ENCODE assay signal across 1 cellular context in genomic region chr19:57282011-57282636, GRCh38.
TF ChIP-seq lines count a peak whose summit lies in the region.

No MANE protein-coding gene starts in this region.

TF ChIP-seq in GM23338, 12 proteins besides CTCF, POLR2A, EP300 and RAD21 (continued from another document):
- TF ChIP-seq, protein P1, sequence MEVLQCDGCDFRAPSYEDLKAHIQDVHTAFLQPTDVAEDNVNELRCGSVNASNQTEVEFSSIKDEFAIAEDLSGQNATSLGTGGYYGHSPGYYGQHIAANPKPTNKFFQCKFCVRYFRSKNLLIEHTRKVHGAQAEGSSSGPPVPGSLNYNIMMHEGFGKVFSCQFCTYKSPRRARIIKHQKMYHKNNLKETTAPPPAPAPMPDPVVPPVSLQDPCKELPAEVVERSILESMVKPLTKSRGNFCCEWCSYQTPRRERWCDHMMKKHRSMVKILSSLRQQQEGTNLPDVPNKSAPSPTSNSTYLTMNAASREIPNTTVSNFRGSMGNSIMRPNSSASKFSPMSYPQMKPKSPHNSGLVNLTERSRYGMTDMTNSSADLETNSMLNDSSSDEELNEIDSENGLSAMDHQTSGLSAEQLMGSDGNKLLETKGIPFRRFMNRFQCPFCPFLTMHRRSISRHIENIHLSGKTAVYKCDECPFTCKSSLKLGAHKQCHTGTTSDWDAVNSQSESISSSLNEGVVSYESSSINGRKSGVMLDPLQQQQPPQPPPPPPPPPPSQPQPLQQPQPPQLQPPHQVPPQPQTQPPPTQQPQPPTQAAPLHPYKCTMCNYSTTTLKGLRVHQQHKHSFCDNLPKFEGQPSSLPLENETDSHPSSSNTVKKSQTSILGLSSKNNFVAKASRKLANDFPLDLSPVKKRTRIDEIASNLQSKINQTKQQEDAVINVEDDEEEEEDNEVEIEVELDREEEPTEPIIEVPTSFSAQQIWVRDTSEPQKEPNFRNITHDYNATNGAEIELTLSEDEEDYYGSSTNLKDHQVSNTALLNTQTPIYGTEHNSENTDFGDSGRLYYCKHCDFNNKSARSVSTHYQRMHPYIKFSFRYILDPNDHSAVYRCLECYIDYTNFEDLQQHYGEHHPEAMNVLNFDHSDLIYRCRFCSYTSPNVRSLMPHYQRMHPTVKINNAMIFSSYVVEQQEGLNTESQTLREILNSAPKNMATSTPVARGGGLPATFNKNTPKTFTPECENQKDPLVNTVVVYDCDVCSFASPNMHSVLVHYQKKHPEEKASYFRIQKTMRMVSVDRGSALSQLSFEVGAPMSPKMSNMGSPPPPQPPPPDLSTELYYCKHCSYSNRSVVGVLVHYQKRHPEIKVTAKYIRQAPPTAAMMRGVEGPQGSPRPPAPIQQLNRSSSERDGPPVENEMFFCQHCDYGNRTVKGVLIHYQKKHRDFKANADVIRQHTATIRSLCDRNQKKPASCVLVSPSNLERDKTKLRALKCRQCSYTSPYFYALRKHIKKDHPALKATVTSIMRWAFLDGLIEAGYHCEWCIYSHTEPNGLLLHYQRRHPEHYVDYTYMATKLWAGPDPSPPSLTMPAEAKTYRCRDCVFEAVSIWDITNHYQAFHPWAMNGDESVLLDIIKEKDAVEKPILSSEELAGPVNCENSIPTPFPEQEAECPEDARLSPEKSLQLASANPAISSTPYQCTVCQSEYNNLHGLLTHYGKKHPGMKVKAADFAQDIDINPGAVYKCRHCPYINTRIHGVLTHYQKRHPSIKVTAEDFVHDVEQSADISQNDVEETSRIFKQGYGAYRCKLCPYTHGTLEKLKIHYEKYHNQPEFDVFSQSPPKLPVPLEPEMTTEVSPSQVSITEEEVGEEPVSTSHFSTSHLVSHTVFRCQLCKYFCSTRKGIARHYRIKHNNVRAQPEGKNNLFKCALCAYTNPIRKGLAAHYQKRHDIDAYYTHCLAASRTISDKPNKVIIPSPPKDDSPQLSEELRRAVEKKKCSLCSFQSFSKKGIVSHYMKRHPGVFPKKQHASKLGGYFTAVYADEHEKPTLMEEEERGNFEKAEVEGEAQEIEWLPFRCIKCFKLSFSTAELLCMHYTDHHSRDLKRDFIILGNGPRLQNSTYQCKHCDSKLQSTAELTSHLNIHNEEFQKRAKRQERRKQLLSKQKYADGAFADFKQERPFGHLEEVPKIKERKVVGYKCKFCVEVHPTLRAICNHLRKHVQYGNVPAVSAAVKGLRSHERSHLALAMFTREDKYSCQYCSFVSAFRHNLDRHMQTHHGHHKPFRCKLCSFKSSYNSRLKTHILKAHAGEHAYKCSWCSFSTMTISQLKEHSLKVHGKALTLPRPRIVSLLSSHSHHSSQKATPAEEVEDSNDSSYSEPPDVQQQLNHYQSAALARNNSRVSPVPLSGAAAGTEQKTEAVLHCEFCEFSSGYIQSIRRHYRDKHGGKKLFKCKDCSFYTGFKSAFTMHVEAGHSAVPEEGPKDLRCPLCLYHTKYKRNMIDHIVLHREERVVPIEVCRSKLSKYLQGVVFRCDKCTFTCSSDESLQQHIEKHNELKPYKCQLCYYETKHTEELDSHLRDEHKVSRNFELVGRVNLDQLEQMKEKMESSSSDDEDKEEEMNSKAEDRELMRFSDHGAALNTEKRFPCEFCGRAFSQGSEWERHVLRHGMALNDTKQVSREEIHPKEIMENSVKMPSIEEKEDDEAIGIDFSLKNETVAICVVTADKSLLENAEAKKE (CRISPR knock-in tag; IDR thresholded peaks at IDR 0.05) = no peak
- TF ChIP-seq ZNF331 (CRISPR knock-in tag; IDR thresholded peaks at IDR 0.05; ENCODE audit: low read depth) (no peak), POLR2AphosphoS5 (IDR thresholded peaks at IDR 0.05; ENCODE audit: low read depth) (no peak), JUNB (IDR thresholded peaks at IDR 0.05; ENCODE audit: unreplicated experiment) (no peak)
